ENCODE assay signal across 8 cellular contexts in the genomic region with DNA sequence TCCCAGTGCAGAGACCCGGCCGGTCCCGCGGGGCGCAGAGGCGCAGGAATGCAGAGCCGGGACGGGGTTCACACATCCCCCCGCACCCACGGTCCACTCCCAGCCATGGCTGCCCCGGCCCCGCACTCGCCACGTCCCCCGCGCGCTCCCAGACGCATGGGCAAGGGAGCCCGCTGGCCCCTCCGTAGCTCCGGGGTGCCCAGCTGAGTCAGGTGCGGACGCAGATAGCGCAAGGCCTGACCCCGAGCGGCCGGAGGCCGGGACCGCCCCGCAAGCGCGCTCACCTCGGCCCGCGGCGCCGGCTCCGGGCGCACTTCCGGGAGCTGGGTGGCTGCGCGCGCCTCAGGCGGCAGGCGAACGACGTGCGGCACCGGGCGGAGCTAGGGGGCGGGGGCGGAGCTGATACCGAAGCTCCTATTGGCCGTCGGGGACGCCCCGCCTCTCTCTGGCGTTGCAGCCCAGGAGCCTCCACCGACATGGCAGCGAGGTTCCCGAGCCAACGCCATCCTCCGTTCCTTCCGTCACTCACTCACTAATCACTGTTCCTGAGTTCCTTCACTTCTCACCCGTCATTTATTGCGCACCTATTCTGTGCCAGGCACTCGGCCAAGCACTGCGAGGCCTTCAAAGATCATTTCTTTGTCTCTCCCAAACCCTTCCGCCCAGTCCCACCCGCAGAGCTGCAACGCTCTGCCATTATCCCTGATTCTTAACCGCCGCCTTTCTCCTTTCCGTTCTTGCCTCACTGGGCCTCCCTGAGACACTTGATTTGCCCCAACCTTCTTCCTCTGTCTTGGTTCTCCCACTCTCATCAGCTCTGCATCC. TPM values are rescaled to one million over a fixed set of nuclear protein-coding genes. Genes with fewer than 3 reads are reported as not detected.
DNase-seq lines count a peak whose midpoint lies in the region; ATAC-seq, FAIRE-seq and TF ChIP-seq lines count a peak whose summit lies in the region.

A gene with protein sequence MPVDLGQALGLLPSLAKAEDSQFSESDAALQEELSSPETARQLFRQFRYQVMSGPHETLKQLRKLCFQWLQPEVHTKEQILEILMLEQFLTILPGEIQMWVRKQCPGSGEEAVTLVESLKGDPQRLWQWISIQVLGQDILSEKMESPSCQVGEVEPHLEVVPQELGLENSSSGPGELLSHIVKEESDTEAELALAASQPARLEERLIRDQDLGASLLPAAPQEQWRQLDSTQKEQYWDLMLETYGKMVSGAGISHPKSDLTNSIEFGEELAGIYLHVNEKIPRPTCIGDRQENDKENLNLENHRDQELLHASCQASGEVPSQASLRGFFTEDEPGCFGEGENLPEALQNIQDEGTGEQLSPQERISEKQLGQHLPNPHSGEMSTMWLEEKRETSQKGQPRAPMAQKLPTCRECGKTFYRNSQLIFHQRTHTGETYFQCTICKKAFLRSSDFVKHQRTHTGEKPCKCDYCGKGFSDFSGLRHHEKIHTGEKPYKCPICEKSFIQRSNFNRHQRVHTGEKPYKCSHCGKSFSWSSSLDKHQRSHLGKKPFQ (minus strand): TSS at position 329 of the 825 bp plus-strand sequence. CDS start 4,646 bp downstream, outside the sequence.

- H3K4me1 ChIP-seq in spleen, result peaks cover 7 to 30% (median 17%) of the 10 kb centered on the region in 6 donors

- no peaks in the 10 kb centered on the region for H3K36me3 ChIP-seq in WERI-Rb-1
- peaks cover under 1% of the 10 kb centered on the region for H3K36me3 ChIP-seq in bronchial epithelial cell (ENCODE audit: control insufficient read depth, insufficient read depth, low read length)
- peaks cover 0 to 7% (median 3%) of the 10 kb centered on the region in 6 donors for H3K36me3 ChIP-seq in spleen

- TF ChIP-seq POLR2A in spleen (IDR thresholded peaks at IDR 0.05), result peak; percentile 67 to 92 (median 82)

- peak within 1 kb of the TSS; percentile 76 for H3K27ac ChIP-seq in WERI-Rb-1
- peak within 1 kb of the TSS; percentile 88 to 97 (median 95) for H3K27ac ChIP-seq in spleen

- WGBS in spleen, 5 donors, result 1% methylated on average over 41 to 74 of the region's 74 CpGs

- H3K27me3 ChIP-seq in WERI-Rb-1 (ENCODE audit: insufficient read depth, low read depth, severe bottlenecking) (no peaks in the 10 kb centered on the region), bronchial epithelial cell (ENCODE audit: control insufficient read depth, insufficient read depth, low read length) (no peaks in the 10 kb centered on the region), spleen (replicated peaks in 1 of 7) (no peaks in the 10 kb centered on the region)

- H3K4me3 ChIP-seq in AG04449 (ENCODE audit: low read depth, low read length) (peak within 1 kb of the TSS; percentile 82), WERI-Rb-1 (ENCODE audit: low read depth, low read length) (peak within 1 kb of the TSS; percentile 80), bronchial epithelial cell (ENCODE audit: low read depth, low read length) (peak within 1 kb of the TSS; percentile 97), spleen (peak within 1 kb of the TSS; percentile 73 to 84 (median 82))

- TF ChIP-seq CTCF in AG04449 (IDR thresholded peaks at IDR 0.05; ENCODE audit: insufficient read depth, low read length, missing control alignments) (no peak), WERI-Rb-1 (IDR thresholded peaks at IDR 0.05; ENCODE audit: low read depth, low read length) (no peak), bronchial epithelial cell (IDR thresholded peaks at IDR 0.05; ENCODE audit: insufficient read depth, low read length, severe bottlenecking) (peak; percentile 0), spleen (IDR thresholded peaks at IDR 0.05 in 8 of 11, conservative IDR thresholded peaks at IDR 0.05 in 3 of 11) (peak in 6 of 11 experiments; percentile 4 to 36 (median 30))

- DNase-seq in AG04449 (ENCODE audit: low read depth, low spot score) (peak; percentile 51), NCI-H2196 treated with DMSO at 0.1 percent for 48 hours (lab: John Stamatoyannopoulos, UW; ENCODE audit: unreplicated experiment) (peak; percentile 63), WERI-Rb-1 (peak; percentile 95), bronchial epithelial cell (ENCODE audit: low read depth) (peak; percentile 83), inferior parietal cortex (ENCODE audit: extremely low spot score) (peak; percentile 87), spleen (peak; percentile 99)

- POLR2A ChIA-PET in AG04449 (lab: Yijun Ruan, JAX), result interaction anchor here (0.6 to 2.0 kb wide), 12 partner anchors 9 to 1965 kb away, joined by 3 to 23 read pairs (median 3); a partner anchor contains a TSS

- FAIRE-seq in bronchial epithelial cell (lab: Jason Lieb, UNC), result no peak

- H3K9me3 ChIP-seq in WERI-Rb-1 (ENCODE audit: severe bottlenecking) (no peaks in the 10 kb centered on the region), spleen (no peaks in the 10 kb centered on the region)

- intact Hi-C loops in spleen (cut with DNase I; ENCODE audit: low total_unique reads), result no loop called here

- CTCF ChIA-PET in AG04449 (lab: Yijun Ruan, JAX), result interaction anchor here (0.8 to 5.1 kb wide), 4 partner anchors 9 to 23 kb away, joined by 3 to 25 read pairs (median 7); no protein-coding TSS in a partner anchor

- peak; percentile 90 for ATAC-seq in GM18870 (IDR thresholded peaks at IDR 0.05; ENCODE audit: unreplicated experiment)
- ATAC-seq in HG03108 (IDR thresholded peaks at IDR 0.05; ENCODE audit: unreplicated experiment), result peak; percentile 94

RNA-seq across cellular contexts. Expression of the gene that starts here (rescaled TPM):
- total RNA-seq in bronchial epithelial cell (7.9 and 9.5 TPM in 2 replicates), spleen (10 to 100 TPM in 4 of 7 donors, 1 to 10 TPM in 3; 7.7 to 13.4 (median 10.2) TPM)
- 10 to 100 TPM in 1 of 3 donors, 1 to 10 TPM in 2; 7.0 to 10.9 (median 8.0) TPM for polyA plus RNA-seq in spleen

Comparison
In these comparisons a context has a peak if more than half of its experiments do, and no peak if none do; other contexts are left out.
1. Peak in every context shown above with its lines: DNase-seq, ATAC-seq, H3K4me3 ChIP-seq and H3K27ac ChIP-seq.
2. CTCF ChIP-seq: peak in bronchial epithelial cell (single experiment) and spleen (6 of 11); none in AG04449 (single experiment) and WERI-Rb-1 (single experiment).